Comparison of ENCODE assay signal across 8 cellular contexts in genomic region chr19:3984908-3985642, GRCh38. TPM values are rescaled to one million over a fixed set of nuclear protein-coding genes. Genes with fewer than 3 reads are reported as not detected.
A peak's percentile ranks its signal among the peaks of the same experiment; 100 is the strongest.
DNase-seq lines count a peak whose midpoint lies in the region; ATAC-seq and TF ChIP-seq lines count a peak whose summit lies in the region.

Gene EEF2, minus strand, starts transcription at chr19:3985463. Its CDS starts 83 bp downstream, at chr19:3985380.

- DNase-seq in CD14-positive monocyte (ENCODE audit: low spot score) (peak; percentile 87), GM20000 (ENCODE audit: low spot score) (peak; percentile 96), Kasumi-1 (lab: John Stamatoyannopoulos, UW) (peak; percentile 73 to 84), RPMI7951 (ENCODE audit: low read depth) (peak; percentile 85), fibroblast of gingiva (ENCODE audit: low read depth) (peak; percentile 90), naive B cell (peak; percentile 91)
- DNase-seq in activated T-helper 1 cell treated with anti-CD3 and anti-CD28 coated beads, Interleukin-2, amount 50 U/mL, for 16 hours (ENCODE audit: low read depth in 1 of 2, low spot score in 1 of 2): peak; percentile 80 to 88
- peak; percentile 92 to 95 for DNase-seq in stimulated activated effector memory CD8-positive, alpha-beta T cell treated with anti-CD3 and anti-CD28 coated beads, Interleukin-12 subunit alpha, Interleukin-12 subunit beta, amount 100 ng/mL, for 72 hours (ENCODE audit: low spot score in 2 of 2)

- intact Hi-C loops in CD14-positive monocyte (cut with micrococcal nuclease): loop anchor here (2.0 to 5.0 kb wide), 2 partner anchors 14 to 82 kb away; partner anchors contain the start of genes DAPK3 (in 1 of the 2) and ZBTB7A (in 1 of the 2)

- H3K36me3 Mint-ChIP-seq in CD14-positive monocyte (peaks cover 40 to 43% of the 10 kb centered on the region in 2 donors), naive B cell (peaks cover 5 to 8% of the 10 kb centered on the region in 2 donors)
- H3K36me3 Mint-ChIP-seq in stimulated activated effector memory CD8-positive, alpha-beta T cell treated with anti-CD3 and anti-CD28 coated beads, Interleukin-12 subunit alpha, Interleukin-12 subunit beta, amount 100 ng/mL, for 72 hours: peaks cover 72% of the 10 kb centered on the region

- ATAC-seq in naive B cell (ENCODE audit: low read depth in 2 of 2): peak; percentile 58 to 59
- ATAC-seq in stimulated activated effector memory CD8-positive, alpha-beta T cell treated with anti-CD3 and anti-CD28 coated beads, Interleukin-12 subunit alpha, Interleukin-12 subunit beta, amount 100 ng/mL, for 72 hours: peak; percentile 51

- peaks cover 40% of the 10 kb centered on the region for H3K4me1 Mint-ChIP-seq in CD14-positive monocyte
- H3K4me1 Mint-ChIP-seq in naive B cell: peaks cover 35 to 65% (median 47%) of the 10 kb centered on the region in 3 donors
- H3K4me1 Mint-ChIP-seq in stimulated activated effector memory CD8-positive, alpha-beta T cell treated with anti-CD3 and anti-CD28 coated beads, Interleukin-12 subunit alpha, Interleukin-12 subunit beta, amount 100 ng/mL, for 72 hours: peaks cover 46% of the 10 kb centered on the region

- H3K27ac Mint-ChIP-seq in CD14-positive monocyte (peak within 1 kb of the TSS; percentile 93 to 99 (median 96)), naive B cell (peak within 1 kb of the TSS; percentile 96 to 99 (median 98))
- H3K27ac Mint-ChIP-seq in stimulated activated effector memory CD8-positive, alpha-beta T cell treated with anti-CD3 and anti-CD28 coated beads, Interleukin-12 subunit alpha, Interleukin-12 subunit beta, amount 100 ng/mL, for 72 hours: peak within 1 kb of the TSS; percentile 99

- no peak for TF ChIP-seq CTCF in CD14-positive monocyte (IDR thresholded peaks at IDR 0.05)
- TF ChIP-seq CTCF in GM20000 (IDR thresholded peaks at IDR 0.05; ENCODE audit: extremely low read depth, missing control alignments): no peak

- H3K4me3 Mint-ChIP-seq in CD14-positive monocyte (peak within 1 kb of the TSS; percentile 96 to 97), naive B cell (peak within 1 kb of the TSS; percentile 83 to 99 (median 98))
- H3K4me3 Mint-ChIP-seq in stimulated activated effector memory CD8-positive, alpha-beta T cell treated with anti-CD3 and anti-CD28 coated beads, Interleukin-12 subunit alpha, Interleukin-12 subunit beta, amount 100 ng/mL, for 72 hours: peak within 1 kb of the TSS; percentile 96

- H3K9me3 Mint-ChIP-seq in CD14-positive monocyte (peaks cover 0 to 2% (median 0%) of the 10 kb centered on the region in 7 donors), naive B cell (peaks cover 0 to 2% (median 0%) of the 10 kb centered on the region in 7 donors)
- no peaks in the 10 kb centered on the region for H3K9me3 Mint-ChIP-seq in stimulated activated effector memory CD8-positive, alpha-beta T cell treated with anti-CD3 and anti-CD28 coated beads, Interleukin-12 subunit alpha, Interleukin-12 subunit beta, amount 100 ng/mL, for 72 hours

- H3K27me3 Mint-ChIP-seq in CD14-positive monocyte (ENCODE audit: low read depth in 3 of 3): peaks cover 0 to 3% (median 0%) of the 10 kb centered on the region in 3 donors
- H3K27me3 Mint-ChIP-seq in naive B cell: no peaks in the 10 kb centered on the region

RNA-seq across cellular contexts. Expression of gene EEF2, which starts in this region (rescaled TPM):
- 100 to 1,000 TPM; 264 to 323 TPM for polyA plus RNA-seq in CD14-positive monocyte
- total RNA-seq in RPMI7951 (2014; rRNA removed; shearing (Covaris generic)): 579 and 603 TPM in 2 replicates
- polyA plus RNA-seq in naive B cell (ENCODE audit: low read depth in 6 of 6): 100 to 1,000 TPM; 315 to 696 (median 594) TPM

Comparison
In these comparisons a context has a peak if more than half of its experiments do, and no peak if none do; other contexts are left out.
1. Peak in every context shown above with its lines: DNase-seq and ATAC-seq.